Comparison of ENCODE assay signal across 2 cellular contexts in the genomic region with DNA sequence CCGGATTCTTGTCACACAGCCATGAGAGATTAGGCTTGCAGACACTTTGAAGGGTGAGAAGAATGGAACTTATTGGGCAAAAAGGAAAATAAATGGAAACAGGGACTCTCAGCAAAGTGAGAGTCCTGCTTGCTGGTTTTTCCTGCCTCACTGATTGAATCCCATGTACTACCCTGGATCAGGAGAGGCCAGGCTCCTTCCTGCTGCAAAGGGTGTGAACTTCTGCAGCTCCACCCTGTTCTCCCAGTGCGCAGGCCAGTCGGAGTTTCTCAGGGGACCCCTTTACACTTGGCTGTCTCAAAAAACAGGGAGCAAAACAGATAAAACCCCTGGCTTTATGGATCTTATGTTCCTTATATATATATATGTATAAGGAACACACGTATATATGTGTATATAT.
TF ChIP-seq lines count a peak whose summit lies in the region.

No MANE protein-coding gene starts in this region.

TF ChIP-seq in GM23338, 12 proteins besides CTCF, POLR2A, EP300 and RAD21 (continues in another document):
- TF ChIP-seq, protein P1, sequence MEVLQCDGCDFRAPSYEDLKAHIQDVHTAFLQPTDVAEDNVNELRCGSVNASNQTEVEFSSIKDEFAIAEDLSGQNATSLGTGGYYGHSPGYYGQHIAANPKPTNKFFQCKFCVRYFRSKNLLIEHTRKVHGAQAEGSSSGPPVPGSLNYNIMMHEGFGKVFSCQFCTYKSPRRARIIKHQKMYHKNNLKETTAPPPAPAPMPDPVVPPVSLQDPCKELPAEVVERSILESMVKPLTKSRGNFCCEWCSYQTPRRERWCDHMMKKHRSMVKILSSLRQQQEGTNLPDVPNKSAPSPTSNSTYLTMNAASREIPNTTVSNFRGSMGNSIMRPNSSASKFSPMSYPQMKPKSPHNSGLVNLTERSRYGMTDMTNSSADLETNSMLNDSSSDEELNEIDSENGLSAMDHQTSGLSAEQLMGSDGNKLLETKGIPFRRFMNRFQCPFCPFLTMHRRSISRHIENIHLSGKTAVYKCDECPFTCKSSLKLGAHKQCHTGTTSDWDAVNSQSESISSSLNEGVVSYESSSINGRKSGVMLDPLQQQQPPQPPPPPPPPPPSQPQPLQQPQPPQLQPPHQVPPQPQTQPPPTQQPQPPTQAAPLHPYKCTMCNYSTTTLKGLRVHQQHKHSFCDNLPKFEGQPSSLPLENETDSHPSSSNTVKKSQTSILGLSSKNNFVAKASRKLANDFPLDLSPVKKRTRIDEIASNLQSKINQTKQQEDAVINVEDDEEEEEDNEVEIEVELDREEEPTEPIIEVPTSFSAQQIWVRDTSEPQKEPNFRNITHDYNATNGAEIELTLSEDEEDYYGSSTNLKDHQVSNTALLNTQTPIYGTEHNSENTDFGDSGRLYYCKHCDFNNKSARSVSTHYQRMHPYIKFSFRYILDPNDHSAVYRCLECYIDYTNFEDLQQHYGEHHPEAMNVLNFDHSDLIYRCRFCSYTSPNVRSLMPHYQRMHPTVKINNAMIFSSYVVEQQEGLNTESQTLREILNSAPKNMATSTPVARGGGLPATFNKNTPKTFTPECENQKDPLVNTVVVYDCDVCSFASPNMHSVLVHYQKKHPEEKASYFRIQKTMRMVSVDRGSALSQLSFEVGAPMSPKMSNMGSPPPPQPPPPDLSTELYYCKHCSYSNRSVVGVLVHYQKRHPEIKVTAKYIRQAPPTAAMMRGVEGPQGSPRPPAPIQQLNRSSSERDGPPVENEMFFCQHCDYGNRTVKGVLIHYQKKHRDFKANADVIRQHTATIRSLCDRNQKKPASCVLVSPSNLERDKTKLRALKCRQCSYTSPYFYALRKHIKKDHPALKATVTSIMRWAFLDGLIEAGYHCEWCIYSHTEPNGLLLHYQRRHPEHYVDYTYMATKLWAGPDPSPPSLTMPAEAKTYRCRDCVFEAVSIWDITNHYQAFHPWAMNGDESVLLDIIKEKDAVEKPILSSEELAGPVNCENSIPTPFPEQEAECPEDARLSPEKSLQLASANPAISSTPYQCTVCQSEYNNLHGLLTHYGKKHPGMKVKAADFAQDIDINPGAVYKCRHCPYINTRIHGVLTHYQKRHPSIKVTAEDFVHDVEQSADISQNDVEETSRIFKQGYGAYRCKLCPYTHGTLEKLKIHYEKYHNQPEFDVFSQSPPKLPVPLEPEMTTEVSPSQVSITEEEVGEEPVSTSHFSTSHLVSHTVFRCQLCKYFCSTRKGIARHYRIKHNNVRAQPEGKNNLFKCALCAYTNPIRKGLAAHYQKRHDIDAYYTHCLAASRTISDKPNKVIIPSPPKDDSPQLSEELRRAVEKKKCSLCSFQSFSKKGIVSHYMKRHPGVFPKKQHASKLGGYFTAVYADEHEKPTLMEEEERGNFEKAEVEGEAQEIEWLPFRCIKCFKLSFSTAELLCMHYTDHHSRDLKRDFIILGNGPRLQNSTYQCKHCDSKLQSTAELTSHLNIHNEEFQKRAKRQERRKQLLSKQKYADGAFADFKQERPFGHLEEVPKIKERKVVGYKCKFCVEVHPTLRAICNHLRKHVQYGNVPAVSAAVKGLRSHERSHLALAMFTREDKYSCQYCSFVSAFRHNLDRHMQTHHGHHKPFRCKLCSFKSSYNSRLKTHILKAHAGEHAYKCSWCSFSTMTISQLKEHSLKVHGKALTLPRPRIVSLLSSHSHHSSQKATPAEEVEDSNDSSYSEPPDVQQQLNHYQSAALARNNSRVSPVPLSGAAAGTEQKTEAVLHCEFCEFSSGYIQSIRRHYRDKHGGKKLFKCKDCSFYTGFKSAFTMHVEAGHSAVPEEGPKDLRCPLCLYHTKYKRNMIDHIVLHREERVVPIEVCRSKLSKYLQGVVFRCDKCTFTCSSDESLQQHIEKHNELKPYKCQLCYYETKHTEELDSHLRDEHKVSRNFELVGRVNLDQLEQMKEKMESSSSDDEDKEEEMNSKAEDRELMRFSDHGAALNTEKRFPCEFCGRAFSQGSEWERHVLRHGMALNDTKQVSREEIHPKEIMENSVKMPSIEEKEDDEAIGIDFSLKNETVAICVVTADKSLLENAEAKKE (CRISPR knock-in tag; IDR thresholded peaks at IDR 0.05), result no peak
- TF ChIP-seq CREB1 (CRISPR knock-in tag; IDR thresholded peaks at IDR 0.05; ENCODE audit: low read depth) (no peak), NANOG (IDR thresholded peaks at IDR 0.05; ENCODE audit: borderline replicate concordance) (no peak), ZNF331 (CRISPR knock-in tag; IDR thresholded peaks at IDR 0.05; ENCODE audit: low read depth) (no peak), EZH2phosphoT487 (IDR thresholded peaks at IDR 0.05; ENCODE audit: unreplicated experiment) (no peak), ZNF114 (CRISPR knock-in tag; IDR thresholded peaks at IDR 0.05) (no peak), POLR2AphosphoS5 (IDR thresholded peaks at IDR 0.05; ENCODE audit: low read depth) (no peak), EZH2 (IDR thresholded peaks at IDR 0.05; ENCODE audit: low read depth, unreplicated experiment) (no peak), STAT1 (IDR thresholded peaks at IDR 0.05; ENCODE audit: unreplicated experiment) (no peak)
- TF ChIP-seq, protein P2, sequence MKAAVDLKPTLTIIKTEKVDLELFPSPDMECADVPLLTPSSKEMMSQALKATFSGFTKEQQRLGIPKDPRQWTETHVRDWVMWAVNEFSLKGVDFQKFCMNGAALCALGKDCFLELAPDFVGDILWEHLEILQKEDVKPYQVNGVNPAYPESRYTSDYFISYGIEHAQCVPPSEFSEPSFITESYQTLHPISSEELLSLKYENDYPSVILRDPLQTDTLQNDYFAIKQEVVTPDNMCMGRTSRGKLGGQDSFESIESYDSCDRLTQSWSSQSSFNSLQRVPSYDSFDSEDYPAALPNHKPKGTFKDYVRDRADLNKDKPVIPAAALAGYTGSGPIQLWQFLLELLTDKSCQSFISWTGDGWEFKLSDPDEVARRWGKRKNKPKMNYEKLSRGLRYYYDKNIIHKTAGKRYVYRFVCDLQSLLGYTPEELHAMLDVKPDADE (IDR thresholded peaks at IDR 0.05), result no peak

TF ChIP-seq in H1, 55 proteins besides CTCF, POLR2A, EP300 and RAD21:
- TF ChIP-seq SP2 (IDR thresholded peaks at IDR 0.05; ENCODE audit: low read length) (no peak), ASH2L (IDR thresholded peaks at IDR 0.05; ENCODE audit: low read length) (no peak), NRF1 (IDR thresholded peaks at IDR 0.05; ENCODE audit: low read depth, low read length) (no peak)
